ENCODE assay signal across 21 cellular contexts in genomic region chr6:31719001-31719400, GRCh38. TPM values are rescaled to one million over a fixed set of nuclear protein-coding genes. Genes with fewer than 3 reads are reported as not detected.
A peak's percentile ranks its signal among the peaks of the same experiment; 100 is the strongest.
DNase-seq lines count a peak whose midpoint lies in the region; ATAC-seq and TF ChIP-seq lines count a peak whose summit lies in the region.
"Had no signal": no experiment of that assay in that cellular context is flagged by ENCODE, and none has a peak within 500 bp of the region (broad histone marks: within the 10 kb centered on the region; RNA-seq: fewer than 3 reads in every experiment).

No MANE protein-coding gene starts in this region.

- CTCF ChIA-PET in Calu3 (lab: Charles Lee): interaction anchor here (0.5 kb wide), 1 partner anchor 68 kb away, joined by 6 read pairs; no protein-coding TSS in a partner anchor

- H3K36me3 ChIP-seq in parathyroid adenoma (ENCODE audit: control insufficient read depth, insufficient read depth, low read length) (no peaks in the 10 kb centered on the region), colonic mucosa (no peaks in the 10 kb centered on the region)
- H3K36me3 ChIP-seq: adrenal gland, cardiac muscle cell, upper lobe of left lung had no signal

- peaks cover 34% of the 10 kb centered on the region for H3K4me1 Mint-ChIP-seq in Calu3 (ENCODE audit: low read depth, unreplicated experiment)
- H3K4me1 Mint-ChIP-seq in activated T-helper 17 cell treated with anti-CD3 and anti-CD28 coated beads, Interleukin-2, amount 50 U/mL, for 72 hours: peaks cover 5% of the 10 kb centered on the region

- peak overlapping the region; percentile 26 for H3K27ac Mint-ChIP-seq in Calu3 (ENCODE audit: unreplicated experiment)
- peak overlapping the region; percentile 50 for H3K27ac Mint-ChIP-seq in activated T-helper 17 cell treated with anti-CD3 and anti-CD28 coated beads, Interleukin-2, amount 50 U/mL, for 72 hours
- H3K27ac Mint-ChIP-seq: HFFc6; T-helper 2 cell treated with Interferon-gamma antibody and Interleukin-4, amounts not matched to agents 5 μg/mL and 100 μg/mL, for 36 hours had no signal

- TF ChIP-seq CTCF in Calu3 (IDR thresholded peaks at IDR 0.05; ENCODE audit: unreplicated experiment) (no peak), parathyroid adenoma (IDR thresholded peaks at IDR 0.05) (no peak), colonic mucosa (IDR thresholded peaks at IDR 0.05) (no peak)

- H3K9ac ChIP-seq in parathyroid adenoma (no peak overlapping the region), colonic mucosa (ENCODE audit: low read depth in 2 of 2, low read length in 2 of 2) (no peak overlapping the region)

- peaks cover 14% of the 10 kb centered on the region for H3K4me1 ChIP-seq in parathyroid adenoma
- peaks cover under 1% of the 10 kb centered on the region for H3K4me1 ChIP-seq in colonic mucosa
- H3K4me1 ChIP-seq: adrenal gland had no signal

- ATAC-seq in activated T-helper 17 cell treated with anti-CD3 and anti-CD28 coated beads, Interleukin-2, amount 50 U/mL, for 72 hours (replicated peaks): no peak
- ATAC-seq: Panc1 had no signal

- H3K4me3 Mint-ChIP-seq in Calu3 (ENCODE audit: low read depth, unreplicated experiment): no peak overlapping the region
- H3K4me3 Mint-ChIP-seq in activated T-helper 17 cell treated with anti-CD3 and anti-CD28 coated beads, Interleukin-2, amount 50 U/mL, for 72 hours: no peak overlapping the region
- H3K4me3 Mint-ChIP-seq: HFFc6; T-helper 2 cell treated with Interferon-gamma antibody and Interleukin-4, amounts not matched to agents 5 μg/mL and 100 μg/mL, for 36 hours had no signal

- H3K27ac ChIP-seq in parathyroid adenoma: no peak overlapping the region
- no peak overlapping the region for H3K27ac ChIP-seq in colonic mucosa
- H3K27ac ChIP-seq: adrenal gland, cardiac muscle cell had no signal

- peaks cover 22% of the 10 kb centered on the region for H3K27me3 Mint-ChIP-seq in Calu3 (ENCODE audit: unreplicated experiment)
- no peaks in the 10 kb centered on the region for H3K27me3 Mint-ChIP-seq in activated T-helper 17 cell treated with anti-CD3 and anti-CD28 coated beads, Interleukin-2, amount 50 U/mL, for 72 hours

- no peak overlapping the region for H3K4me3 ChIP-seq in parathyroid adenoma (ENCODE audit: low read depth, low read length)
- no peak overlapping the region for H3K4me3 ChIP-seq in colonic mucosa
- H3K4me3 ChIP-seq: adrenal gland, cardiac muscle cell, upper lobe of left lung had no signal

- H3K27me3 ChIP-seq in parathyroid adenoma (ENCODE audit: control insufficient read depth, insufficient read depth, low read length) (no peaks in the 10 kb centered on the region), colonic mucosa (no peaks in the 10 kb centered on the region)
- H3K27me3 ChIP-seq: adrenal gland, cardiac muscle cell, upper lobe of left lung had no signal

- DNase-seq in Calu3 (no peak), colonic mucosa (no peak), midbrain (lab: John Stamatoyannopoulos, UW) (no peak)
- DNase-seq in stimulated activated CD4-positive, alpha-beta T cell treated with anti-CD3 and anti-CD28 coated beads, Interleukin-2, amount 100 ng/mL, for 24 hours: no peak
- DNase-seq: ACHN; activated gamma-delta T cell; adrenal gland; erythroblast; HFFc6; NCI-H1092; NCI-H2081 treated with DMSO at 0.1 percent for 48 hours; stimulated activated naive CD4-positive, alpha-beta T cell had no signal

- H3K9me3 ChIP-seq in parathyroid adenoma (ENCODE audit: control insufficient read depth, low read length) (no peaks in the 10 kb centered on the region), colonic mucosa (no peaks in the 10 kb centered on the region)
- H3K9me3 ChIP-seq: adrenal gland, upper lobe of left lung had no signal

- H3K79me2 ChIP-seq in parathyroid adenoma: no peaks in the 10 kb centered on the region

- H2AFZ ChIP-seq in parathyroid adenoma: peak overlapping the region; percentile 3

- H3K4me2 ChIP-seq in parathyroid adenoma (ENCODE audit: low read length): no peak overlapping the region

- no TSS peak for BruUV-seq in Calu3 (replicated peaks; lab: Mats Ljungman, UMichigan)

- H3K36me3 Mint-ChIP-seq in Calu3 (ENCODE audit: insufficient read depth, unreplicated experiment): peaks cover 12% of the 10 kb centered on the region
- H3K36me3 Mint-ChIP-seq in activated T-helper 17 cell treated with anti-CD3 and anti-CD28 coated beads, Interleukin-2, amount 50 U/mL, for 72 hours (ENCODE audit: low read depth): no peaks in the 10 kb centered on the region

- intact Hi-C loops in Calu3 (cut with micrococcal nuclease; ENCODE audit: unreplicated experiment): no loop called here
- intact Hi-C loops in colonic mucosa (cut with DNase I): no loop called here

- H3K9me3 Mint-ChIP-seq in Calu3 (ENCODE audit: low read depth, unreplicated experiment): no peaks in the 10 kb centered on the region
- H3K9me3 Mint-ChIP-seq in activated T-helper 17 cell treated with anti-CD3 and anti-CD28 coated beads, Interleukin-2, amount 50 U/mL, for 72 hours: no peaks in the 10 kb centered on the region
- H3K9me3 Mint-ChIP-seq: HFFc6; T-helper 2 cell treated with Interferon-gamma antibody and Interleukin-4, amounts not matched to agents 5 μg/mL and 100 μg/mL, for 36 hours had no signal

RNA-seq across cellular contexts. Expression of gene LY6G6C, which starts 2.5 kb away (rescaled TPM):
- 1.0 TPM in 1 of 2 replicates, not detected in the other for total RNA-seq in Calu3 (2022)
- total RNA-seq in activated T-helper 17 cell treated with anti-CD3 and anti-CD28 coated beads, Interleukin-2, amount 50 U/mL, for 72 hours: under 1 TPM in 1 of 2 donors, not detected in 1; 0.64 TPM
- total RNA-seq in colonic mucosa: 1 to 10 TPM in 1 of 2 donors, not detected in 1; 2.3 TPM
- total RNA-seq: adrenal gland, cardiac muscle cell, dermis microvascular lymphatic vessel endothelial cell, HFFc6, mononuclear cell, renal cortical epithelial cell had no signal

RNA-seq across cellular contexts. Expression of gene LY6G6D, which starts 3.9 kb away (rescaled TPM):
- total RNA-seq in Calu3 (2022) (not detected in 2 replicates), colonic mucosa (not detected)
- not detected for total RNA-seq in activated T-helper 17 cell treated with anti-CD3 and anti-CD28 coated beads, Interleukin-2, amount 50 U/mL, for 72 hours
- total RNA-seq: adrenal gland, cardiac muscle cell, dermis microvascular lymphatic vessel endothelial cell, HFFc6, renal cortical epithelial cell, upper lobe of left lung had no signal

RNA-seq across cellular contexts. Expression of gene MPIG6B, which starts 4.2 kb away (rescaled TPM):
- total RNA-seq in Calu3 (2022) (not detected in 2 replicates), colonic mucosa (under 1 TPM; 0.19 to 0.57 TPM)
- not detected for total RNA-seq in activated T-helper 17 cell treated with anti-CD3 and anti-CD28 coated beads, Interleukin-2, amount 50 U/mL, for 72 hours
- total RNA-seq: cardiac muscle cell, dermis microvascular lymphatic vessel endothelial cell, HFFc6, renal cortical epithelial cell had no signal

RNA-seq across cellular contexts. Expression of gene DDAH2, which starts 10.1 kb away (rescaled TPM):
- 81.4 and 89.6 TPM in 2 replicates for total RNA-seq in Calu3 (2022)
- 10 to 100 TPM in 1 of 2 donors, 1 to 10 TPM in 1; 9.4 to 23.8 TPM for total RNA-seq in activated T-helper 17 cell treated with anti-CD3 and anti-CD28 coated beads, Interleukin-2, amount 50 U/mL, for 72 hours
- 10 to 100 TPM; 92.1 to 98.7 TPM for total RNA-seq in colonic mucosa

RNA-seq across cellular contexts. Expression of gene LY6G6F, which starts 12.3 kb away (rescaled TPM):
- not detected in 2 replicates for total RNA-seq in Calu3 (2022)
- not detected for total RNA-seq in activated T-helper 17 cell treated with anti-CD3 and anti-CD28 coated beads, Interleukin-2, amount 50 U/mL, for 72 hours
- not detected for total RNA-seq in colonic mucosa
- total RNA-seq: adrenal gland, cardiac muscle cell, dermis microvascular lymphatic vessel endothelial cell, HFFc6, renal cortical epithelial cell had no signal
